8 cellular contexts compared by ENCODE assay signal in genomic region chr3:37945803-37946530, GRCh38. TPM values are rescaled to one million over a fixed set of nuclear protein-coding genes. Genes with fewer than 3 reads are reported as not detected.
DNase-seq lines count a peak whose midpoint lies in the region; ATAC-seq and TF ChIP-seq lines count a peak whose summit lies in the region.

No MANE protein-coding gene starts in this region.

- H3K4me3 Mint-ChIP-seq in activated CD8-positive, alpha-beta memory T cell treated with anti-CD3 and anti-CD28 coated beads, Interleukin-2, amount 10 ng/mL, durations not matched to agents 7 days and 5 days: no peak overlapping the region

- H3K36me3 ChIP-seq in SK-N-SH (replicated peaks in 1 of 2; ENCODE audit: control insufficient read depth in 1 of 2, insufficient read depth in 2 of 2, low read length in 1 of 2) (peaks cover 9 to 13% of the 10 kb centered on the region in 2 experiments), parathyroid adenoma (ENCODE audit: control insufficient read depth, insufficient read depth, low read length) (no peaks in the 10 kb centered on the region), neuronal stem cell (replicated peaks in 1 of 2; ENCODE audit: control insufficient read depth in 2 of 2, insufficient read depth in 2 of 2, low read length in 2 of 2) (peaks cover 0 to 3% of the 10 kb centered on the region in 2 donors)

- peak; percentile 54 to 96; a peak in 3 of 4 replicates for TF ChIP-seq EP300 in SK-N-SH (IDR thresholded peaks at IDR 0.05; ENCODE audit: borderline replicate concordance in 1 of 2, low read depth in 1 of 2, low read length in 1 of 2)

- no peak overlapping the region for H4K91ac ChIP-seq in neuronal stem cell (ENCODE audit: low read depth, low read length, poor library complexity)

- no peak overlapping the region for H2BK15ac ChIP-seq in neuronal stem cell (ENCODE audit: low read length)

- no peaks in the 10 kb centered on the region for H3K27me3 ChIP-seq in SK-N-SH (ENCODE audit: insufficient read depth)
- H3K27me3 ChIP-seq in foreskin keratinocyte: no peaks in the 10 kb centered on the region
- H3K27me3 ChIP-seq in parathyroid adenoma (ENCODE audit: control insufficient read depth, insufficient read depth, low read length): no peaks in the 10 kb centered on the region
- no peaks in the 10 kb centered on the region for H3K27me3 ChIP-seq in neuronal stem cell (ENCODE audit: control insufficient read depth in 3 of 3, insufficient read depth in 3 of 3, low read depth in 1 of 3, low read length in 3 of 3)

- peak; percentile 40 for TF ChIP-seq RAD21 in SK-N-SH (IDR thresholded peaks at IDR 0.05; ENCODE audit: low read length)

- H2AFZ ChIP-seq in SK-N-SH (ENCODE audit: low read depth) (peak overlapping the region; percentile 0; the same call in 1 of the 2 replicates), parathyroid adenoma (peak overlapping the region; percentile 51), neuronal stem cell (ENCODE audit: low read length) (no peak overlapping the region)

- peak; percentile 93 for ATAC-seq in foreskin keratinocyte
- ATAC-seq in activated CD8-positive, alpha-beta memory T cell treated with anti-CD3 and anti-CD28 coated beads, Interleukin-2, amount 10 ng/mL, durations not matched to agents 7 days and 5 days: no peak

- no peak overlapping the region for H3K23ac ChIP-seq in neuronal stem cell (ENCODE audit: low read depth, low read length, poor library complexity)

- H3K4me1 Mint-ChIP-seq in activated CD8-positive, alpha-beta memory T cell treated with anti-CD3 and anti-CD28 coated beads, Interleukin-2, amount 10 ng/mL, durations not matched to agents 7 days and 5 days: peaks cover 4% of the 10 kb centered on the region

- WGBS in SK-N-SH (ENCODE audit: low lambda C conversion rate): 31% methylated on average over 7 of the region's 8 CpGs
- no CpG with 5 or more reads among the region's 8 CpGs for whole genome bisulfite sequencing in neuronal stem cell (ENCODE audit: extremely low coverage in 2 of 2, insufficient read length in 2 of 2, insufficient replicate concordance in 1 of 2), 2 donors

- peak overlapping the region; percentile 83 to 98 for H3K27ac ChIP-seq in SK-N-SH (ENCODE audit: low read depth in 2 of 2, low read length in 1 of 2)
- H3K27ac ChIP-seq in foreskin keratinocyte: peak overlapping the region; percentile 74
- H3K27ac ChIP-seq in parathyroid adenoma: peak overlapping the region; percentile 81
- no peak overlapping the region for H3K27ac ChIP-seq in neuronal stem cell (replicated peaks; ENCODE audit: low read length)

- H3K9me2 ChIP-seq in SK-N-SH: no peaks in the 10 kb centered on the region

- no peak overlapping the region for H2BK120ac ChIP-seq in neuronal stem cell (ENCODE audit: low read depth, low read length)

- H3K4me3 ChIP-seq in SK-N-SH (ENCODE audit: low read depth in 2 of 2, low read length in 1 of 2) (no peak overlapping the region; a peak in 1 of 4 replicates), parathyroid adenoma (ENCODE audit: low read depth, low read length) (no peak overlapping the region), neuronal stem cell (ENCODE audit: low read length in 2 of 2) (no peak overlapping the region)

- H3K18ac ChIP-seq in neuronal stem cell (ENCODE audit: low read length): no peak overlapping the region

- H4K8ac ChIP-seq in neuronal stem cell (ENCODE audit: low read depth, low read length): no peak overlapping the region

- no peak overlapping the region for H3K4ac ChIP-seq in neuronal stem cell (ENCODE audit: low read length)

- no peaks in the 10 kb centered on the region for H3K36me3 Mint-ChIP-seq in activated CD8-positive, alpha-beta memory T cell treated with anti-CD3 and anti-CD28 coated beads, Interleukin-2, amount 10 ng/mL, durations not matched to agents 7 days and 5 days

- H3K79me2 ChIP-seq in SK-N-SH (ENCODE audit: insufficient read depth): peaks cover 7% of the 10 kb centered on the region
- no peaks in the 10 kb centered on the region for H3K79me2 ChIP-seq in parathyroid adenoma

- CTCF ChIA-PET in SK-N-SH (lab: Yijun Ruan, JAX): interaction anchor here (1.0 to 2.4 kb wide), 10 partner anchors 10 to 92 kb away, joined by 3 to 14 read pairs (median 4); no protein-coding TSS in a partner anchor
- CTCF ChIA-PET in activated CD8-positive, alpha-beta memory T cell treated with anti-CD3 and anti-CD28 coated beads, Interleukin-2, amount 10 ng/mL, durations not matched to agents 7 days and 5 days (lab: Charles Lee): interaction anchor here (1.3 to 1.9 kb wide), 3 partner anchors 10 to 90 kb away, joined by 3 to 5 read pairs (median 5); no protein-coding TSS in a partner anchor

- no peak overlapping the region for H2BK5ac ChIP-seq in neuronal stem cell (ENCODE audit: low read length)

- no peaks in the 10 kb centered on the region for H3K9me3 Mint-ChIP-seq in activated CD8-positive, alpha-beta memory T cell treated with anti-CD3 and anti-CD28 coated beads, Interleukin-2, amount 10 ng/mL, durations not matched to agents 7 days and 5 days (ENCODE audit: low read depth)

- no peak overlapping the region for H2AK5ac ChIP-seq in neuronal stem cell (ENCODE audit: low read depth, low read length)

- peaks cover 14% of the 10 kb centered on the region for H3F3A ChIP-seq in SK-N-SH (replicated peaks; ENCODE audit: insufficient read depth)

- no peaks in the 10 kb centered on the region for H4K20me1 ChIP-seq in SK-N-SH (ENCODE audit: insufficient read depth)

- H2BK12ac ChIP-seq in neuronal stem cell (ENCODE audit: low read length): no peak overlapping the region

- H3K4me2 ChIP-seq in SK-N-SH (peak overlapping the region; percentile 40), parathyroid adenoma (ENCODE audit: low read length) (no peak overlapping the region), neuronal stem cell (ENCODE audit: insufficient read depth, low read length, poor library complexity, severe bottlenecking) (no peak overlapping the region)

- H3K9ac ChIP-seq in SK-N-SH (peak overlapping the region; percentile 9; the same call in 1 of the 2 replicates), parathyroid adenoma (no peak overlapping the region), neuronal stem cell (ENCODE audit: low read depth, low read length, poor library complexity) (no peak overlapping the region)

- H3K9me3 ChIP-seq in SK-N-SH: no peaks in the 10 kb centered on the region
- no peaks in the 10 kb centered on the region for H3K9me3 ChIP-seq in parathyroid adenoma (ENCODE audit: control insufficient read depth, low read length)
- no peaks in the 10 kb centered on the region for H3K9me3 ChIP-seq in neuronal stem cell (replicated peaks in 1 of 2; ENCODE audit: control insufficient read depth in 2 of 2, insufficient read depth in 1 of 2, low read depth in 1 of 2, low read length in 2 of 2)

- in situ Hi-C loops in Caki2 (cut with HindIII; ENCODE audit: low pct_unique_long_range_greater_than_20kb, low sequenced_read_pairs): no loop called here

- peak; percentile 92 for DNase-seq in Caki2 (ENCODE audit: low read depth)
- peak; percentile 89 for DNase-seq in SK-N-SH
- peak; percentile 99 to 100 for DNase-seq in foreskin keratinocyte
- DNase-seq in dedifferentiated amniotic fluid mesenchymal stem cell (ENCODE audit: extremely low spot score): no peak
- DNase-seq in activated gamma-delta T cell treated with Interleukin-2 at 50 U/mL for 16 hours: no peak
- DNase-seq in activated CD8-positive, alpha-beta memory T cell treated with anti-CD3 and anti-CD28 coated beads, Interleukin-2, amount 10 ng/mL, durations not matched to agents 7 days and 5 days: no peak
- DNase-seq in neuronal stem cell (ENCODE audit: low spot score): no peak

- peaks cover 25 to 38% of the 10 kb centered on the region in 2 experiments for H3K4me1 ChIP-seq in SK-N-SH (ENCODE audit: control insufficient read depth in 1 of 2, insufficient read depth in 2 of 2, low read depth in 1 of 2, low read length in 1 of 2)
- H3K4me1 ChIP-seq in foreskin keratinocyte: peaks cover 47% of the 10 kb centered on the region
- H3K4me1 ChIP-seq in parathyroid adenoma: peaks cover 30% of the 10 kb centered on the region
- peaks cover 4 to 7% of the 10 kb centered on the region in 2 donors for H3K4me1 ChIP-seq in neuronal stem cell (ENCODE audit: control insufficient read depth in 2 of 2, insufficient read depth in 1 of 2, low read depth in 1 of 2, low read length in 2 of 2)

- POLR2A ChIA-PET in SK-N-SH (lab: Yijun Ruan, JAX): interaction anchor here (1.5 to 1.8 kb wide), 2 partner anchors 11 to 48 kb away, joined by 4 read pairs; no protein-coding TSS in a partner anchor

- no peak overlapping the region for H3K27ac Mint-ChIP-seq in activated CD8-positive, alpha-beta memory T cell treated with anti-CD3 and anti-CD28 coated beads, Interleukin-2, amount 10 ng/mL, durations not matched to agents 7 days and 5 days

- no peak overlapping the region for H3K14ac ChIP-seq in neuronal stem cell (ENCODE audit: low read length)

- no peaks in the 10 kb centered on the region for H3K79me1 ChIP-seq in neuronal stem cell (ENCODE audit: low read depth, low read length)

- TF ChIP-seq CTCF in SK-N-SH (IDR thresholded peaks at IDR 0.05) (no peak), foreskin keratinocyte (conservative IDR thresholded peaks at IDR 0.05) (no peak), parathyroid adenoma (IDR thresholded peaks at IDR 0.05) (no peak)

- H3K27me3 Mint-ChIP-seq in activated CD8-positive, alpha-beta memory T cell treated with anti-CD3 and anti-CD28 coated beads, Interleukin-2, amount 10 ng/mL, durations not matched to agents 7 days and 5 days: no peaks in the 10 kb centered on the region

TF ChIP-seq in SK-N-SH, 30 proteins besides CTCF, POLR2A, EP300 and RAD21 (continues in another document):
- TF ChIP-seq PBX3 (IDR thresholded peaks at IDR 0.05): peak; percentile 51; the same call in 1 of the 2 replicates
- TF ChIP-seq POLR2AphosphoS5 (IDR thresholded peaks at IDR 0.05; ENCODE audit: low read depth, low read length): peak; percentile 46; the same call in 1 of the 2 replicates

RNA-seq across cellular contexts. Expression of gene VILL, which starts 44.6 kb away (rescaled TPM):
- 0.84 and 1.2 TPM in 2 replicates for total RNA-seq in Caki2 (2014; rRNA removed; shearing (Covaris generic); ENCODE audit: low replicate concordance)
- polyA plus RNA-seq in SK-N-SH (2012; rRNA removed) (8.6 and 8.8 TPM in 2 replicates), foreskin keratinocyte (3.1 and 3.4 TPM in 2 replicates)
- polyA plus RNA-seq in SK-N-SH (2012; cell fraction: cytosol; rRNA removed): 2.4 and 3.9 TPM in 2 replicates
- polyA plus RNA-seq in SK-N-SH (2012; cell fraction: nucleus; rRNA removed): 28.7 and 29.0 TPM in 2 replicates
- 3.7 and 3.8 TPM in 2 replicates for total RNA-seq in foreskin keratinocyte
- total RNA-seq in activated CD8-positive, alpha-beta memory T cell treated with anti-CD3 and anti-CD28 coated beads, Interleukin-2, amount 10 ng/mL, durations not matched to agents 7 days and 5 days: 10 to 100 TPM; 15.4 to 18.3 TPM
- polyA plus RNA-seq in neuronal stem cell (2013, experiment 1 of 2): 2.0 TPM
- 1.7 TPM for polyA plus RNA-seq in neuronal stem cell (2013, experiment 2 of 2)

Comparison
In these comparisons a context has a peak if more than half of its experiments do, and no peak if none do; other contexts are left out.
1. DNase-seq: peak in Caki2 (single experiment), SK-N-SH (single experiment) and foreskin keratinocyte (2 of 2); none in dedifferentiated amniotic fluid mesenchymal stem cell (single experiment), activated gamma-delta T cell treated with Interleukin-2 at 50 U/mL for 16 hours (single experiment), activated CD8-positive, alpha-beta memory T cell treated with anti-CD3 and anti-CD28 coated beads, Interleukin-2, amount 10 ng/mL, durations not matched to agents 7 days and 5 days (single experiment) and neuronal stem cell (single experiment).